Comparison of ENCODE assay signal across 17 cellular contexts in genomic region chr14:72809063-72809462, GRCh38.
"Had no signal": no experiment of that assay in that cellular context is flagged by ENCODE, and none has a peak within 500 bp of the region (broad histone marks: within the 10 kb centered on the region; RNA-seq: fewer than 3 reads in every experiment).

No MANE protein-coding gene starts in this region.

- DNase-seq: activated CD4-positive, alpha-beta T cell treated with anti-CD3 and anti-CD28 coated beads, Interleukin-2, amount 10 ng/mL, durations not matched to agents 24 days and 14 days; activated gamma-delta T cell treated with Interleukin-2 at 50 U/mL for 16 hours; activated T-cell treated with anti-CD3 and anti-CD28 coated beads, Interleukin-2, amount 50 U/mL, for 1 hour; cerebellar nuclear complex; effector memory CD8-positive, alpha-beta T cell; kidney glomerular epithelial cell; naive B cell; right lobe of liver; stimulated activated CD4-positive, alpha-beta T cell treated with anti-CD3 and anti-CD28 coated beads, Interleukin-1b, Interleukin-23, amount 100 ng/mL, for 48 hours; stimulated activated naive CD4-positive, alpha-beta T cell treated with Interleukin-2 at 50 U/mL for 16 hours; testis had no signal

- H3K4me1 ChIP-seq: testis had no signal

- H3K9me3 Mint-ChIP-seq: dendritic cell treated with granulocyte-macrophage colony-stimulating factor and Interleukin-4, amounts not matched to agents 40 ng/mL and 50 ng/mL, for 4 days; effector memory CD8-positive, alpha-beta T cell; naive B cell; T-helper 1 cell treated with Interleukin-12 subunit alpha and Interleukin-12 subunit beta and Interleukin-4 antibody, amounts not matched to agents 30 μg/mL and 1 μg/mL, for 36 hours had no signal

- H3K36me3 ChIP-seq: gastroesophageal sphincter, right lobe of liver had no signal

- ATAC-seq: effector memory CD8-positive, alpha-beta T cell; gastroesophageal sphincter; right lobe of liver; SK-N-SH treated with all-trans-retinoic acid at 6 μM for 48 hours had no signal

- H3K9me3 ChIP-seq: gastroesophageal sphincter, right lobe of liver, testis had no signal

- H3K4me3 Mint-ChIP-seq: dendritic cell treated with granulocyte-macrophage colony-stimulating factor and Interleukin-4, amounts not matched to agents 40 ng/mL and 50 ng/mL, for 4 days; naive B cell; T-helper 1 cell treated with Interleukin-12 subunit alpha and Interleukin-12 subunit beta and Interleukin-4 antibody, amounts not matched to agents 30 μg/mL and 1 μg/mL, for 36 hours had no signal

- H3K27me3 Mint-ChIP-seq: activated CD4-positive, alpha-beta T cell treated with anti-CD3 and anti-CD28 coated beads, Interleukin-2, amount 10 ng/mL, durations not matched to agents 24 days and 14 days; dendritic cell treated with granulocyte-macrophage colony-stimulating factor and Interleukin-4, amounts not matched to agents 40 ng/mL and 50 ng/mL, for 4 days; naive B cell had no signal

- H3K27ac Mint-ChIP-seq: dendritic cell treated with granulocyte-macrophage colony-stimulating factor and Interleukin-4, amounts not matched to agents 40 ng/mL and 50 ng/mL, for 4 days; T-helper 1 cell treated with Interleukin-12 subunit alpha and Interleukin-12 subunit beta and Interleukin-4 antibody, amounts not matched to agents 30 μg/mL and 1 μg/mL, for 36 hours had no signal

- H3K27ac ChIP-seq: epithelial cell of prostate, right lobe of liver, testis had no signal

- H3K4me3 ChIP-seq: gastroesophageal sphincter, lung, right lobe of liver, testis had no signal

- H3K27me3 ChIP-seq: gastroesophageal sphincter, right lobe of liver, testis had no signal
